In genomic region chr13:60654405-60654804, GRCh38 we compare ENCODE assay signal across 8 cellular contexts.
DNase-seq lines count a peak whose midpoint lies in the region; ATAC-seq and TF ChIP-seq lines count a peak whose summit lies in the region.

No MANE protein-coding gene starts in this region.

- H3K4ac ChIP-seq in mesenchymal stem cell (ENCODE audit: low read depth in 1 of 2, low read length in 2 of 2), result no peak overlapping the region

- H3K4me3 ChIP-seq in mesenchymal stem cell (ENCODE audit: insufficient read depth in 1 of 2, low read depth in 1 of 2, low read length in 2 of 2), result no peak overlapping the region
- no peak overlapping the region for H3K4me3 ChIP-seq in suprapubic skin

- H3K9me3 ChIP-seq in mesenchymal stem cell (ENCODE audit: control insufficient read depth, low read length) (no peaks in the 10 kb centered on the region), suprapubic skin (no peaks in the 10 kb centered on the region)

- no peak overlapping the region for H4K8ac ChIP-seq in mesenchymal stem cell (ENCODE audit: low read length)

- H2BK5ac ChIP-seq in mesenchymal stem cell (ENCODE audit: low read depth, low read length, poor library complexity, severe bottlenecking), result no peak overlapping the region

- H3K4me2 ChIP-seq in mesenchymal stem cell (ENCODE audit: low read length, poor library complexity, severe bottlenecking), result no peak overlapping the region

- H3K4me1 Mint-ChIP-seq in natural killer cell treated with Interleukin-12 subunit alpha and Interleukin-12 subunit beta and Interleukin-15 and Interleukin-18, amount 100 ng/mL, for 72 hours (ENCODE audit: low read depth in 2 of 2), result no peaks in the 10 kb centered on the region

- H4K91ac ChIP-seq in mesenchymal stem cell (ENCODE audit: low read length), result no peak overlapping the region

- peaks cover 12% of the 10 kb centered on the region for H3K9me3 Mint-ChIP-seq in natural killer cell treated with Interleukin-12 subunit alpha and Interleukin-12 subunit beta and Interleukin-15 and Interleukin-18, amount 100 ng/mL, for 72 hours

- H3K4me1 ChIP-seq in mesenchymal stem cell (ENCODE audit: control insufficient read depth, insufficient read depth, low read depth, low read length) (no peaks in the 10 kb centered on the region), suprapubic skin (no peaks in the 10 kb centered on the region)

- H3K36me3 ChIP-seq in mesenchymal stem cell (ENCODE audit: control insufficient read depth in 1 of 2, insufficient read depth in 2 of 2, low read depth in 1 of 2, low read length in 2 of 2) (no peaks in the 10 kb centered on the region), suprapubic skin (no peaks in the 10 kb centered on the region)

- no peaks in the 10 kb centered on the region for H3K79me1 ChIP-seq in mesenchymal stem cell (replicated peaks; ENCODE audit: low read length, poor library complexity, severe bottlenecking)

- H2AK5ac ChIP-seq in mesenchymal stem cell (ENCODE audit: low read length, severe bottlenecking), result no peak overlapping the region

- H3K9ac ChIP-seq in mesenchymal stem cell (ENCODE audit: low read length), result no peak overlapping the region

- TF ChIP-seq EP300 in suprapubic skin (IDR thresholded peaks at IDR 0.05), result no peak

- H2BK120ac ChIP-seq in mesenchymal stem cell (ENCODE audit: low read depth, low read length), result no peak overlapping the region

- no peak overlapping the region for H3K18ac ChIP-seq in mesenchymal stem cell (ENCODE audit: low read depth in 1 of 2, low read length in 2 of 2)

- 38% methylated on average over 1 of the region's 1 CpG for WGBS in mesenchymal stem cell
- WGBS in suprapubic skin, result 27% methylated on average over 1 of the region's 1 CpG

- H2BK15ac ChIP-seq in mesenchymal stem cell (ENCODE audit: low read depth, poor library complexity, severe bottlenecking), result no peak overlapping the region

- no peak for TF ChIP-seq POLR2A in suprapubic skin (IDR thresholded peaks at IDR 0.05)

- no peak overlapping the region for H2AFZ ChIP-seq in mesenchymal stem cell (ENCODE audit: low read depth, low read length)

- no peak for ATAC-seq in GM21367 (IDR thresholded peaks at IDR 0.05; ENCODE audit: unreplicated experiment)
- no peak for ATAC-seq in natural killer cell treated with Interleukin-12 subunit alpha and Interleukin-12 subunit beta and Interleukin-15 and Interleukin-18, amount 100 ng/mL, for 72 hours

- H3K27ac Mint-ChIP-seq in natural killer cell treated with Interleukin-12 subunit alpha and Interleukin-12 subunit beta and Interleukin-15 and Interleukin-18, amount 100 ng/mL, for 72 hours, result no peak overlapping the region

- TF ChIP-seq CTCF in LNCAP (IDR thresholded peaks at IDR 0.05) (peak; percentile 79), suprapubic skin (IDR thresholded peaks at IDR 0.05) (peak in 1 of 2 donors; percentile 33)

- no peak overlapping the region for H2BK12ac ChIP-seq in mesenchymal stem cell (ENCODE audit: low read length in 2 of 2)

- no peak overlapping the region for H3K14ac ChIP-seq in mesenchymal stem cell (ENCODE audit: low read length in 2 of 2)

- H3K27me3 ChIP-seq in mesenchymal stem cell (ENCODE audit: control insufficient read depth in 1 of 2, insufficient read depth in 1 of 2, low read length in 2 of 2) (peaks cover 0 to 4% of the 10 kb centered on the region in 2 experiments), suprapubic skin (no peaks in the 10 kb centered on the region)

- H3K27me3 Mint-ChIP-seq in natural killer cell treated with Interleukin-12 subunit alpha and Interleukin-12 subunit beta and Interleukin-15 and Interleukin-18, amount 100 ng/mL, for 72 hours, result no peaks in the 10 kb centered on the region

- H3K36me3 Mint-ChIP-seq in natural killer cell treated with Interleukin-12 subunit alpha and Interleukin-12 subunit beta and Interleukin-15 and Interleukin-18, amount 100 ng/mL, for 72 hours, result no peaks in the 10 kb centered on the region

- H3K27ac ChIP-seq in mesenchymal stem cell (ENCODE audit: low read length, poor library complexity, severe bottlenecking) (no peak overlapping the region), suprapubic skin (no peak overlapping the region)

- H3K4me3 Mint-ChIP-seq in natural killer cell treated with Interleukin-12 subunit alpha and Interleukin-12 subunit beta and Interleukin-15 and Interleukin-18, amount 100 ng/mL, for 72 hours, result no peak overlapping the region

- DNase-seq in D341Med (ENCODE audit: low spot score), result peak; percentile 69
- peak; percentile 27 for DNase-seq in cerebellar cortex (ENCODE audit: low spot score)
- DNase-seq in mesenchymal stem cell, result peak; percentile 0
- no peak for DNase-seq in suprapubic skin (ENCODE audit: low spot score in 2 of 2)
- DNase-seq in NCI-H510A (lab: John Stamatoyannopoulos, UW), result no peak
- DNase-seq in natural killer cell treated with Interleukin-12 subunit alpha and Interleukin-12 subunit beta and Interleukin-15 and Interleukin-18, amount 100 ng/mL, for 72 hours (ENCODE audit: low spot score), result no peak

- no peak overlapping the region for H3K23ac ChIP-seq in mesenchymal stem cell (ENCODE audit: low read length in 2 of 2)

Comparison
In these comparisons a context has a peak if more than half of its experiments do, and no peak if none do; other contexts are left out.
1. DNase-seq: peak in D341Med (single experiment), cerebellar cortex (single experiment) and mesenchymal stem cell (single experiment); none in suprapubic skin (0 of 2), NCI-H510A (single experiment) and natural killer cell treated with Interleukin-12 subunit alpha and Interleukin-12 subunit beta and Interleukin-15 and Interleukin-18, amount 100 ng/mL, for 72 hours (single experiment).